Comparison of ENCODE assay signal across 22 cellular contexts in the genomic region with DNA sequence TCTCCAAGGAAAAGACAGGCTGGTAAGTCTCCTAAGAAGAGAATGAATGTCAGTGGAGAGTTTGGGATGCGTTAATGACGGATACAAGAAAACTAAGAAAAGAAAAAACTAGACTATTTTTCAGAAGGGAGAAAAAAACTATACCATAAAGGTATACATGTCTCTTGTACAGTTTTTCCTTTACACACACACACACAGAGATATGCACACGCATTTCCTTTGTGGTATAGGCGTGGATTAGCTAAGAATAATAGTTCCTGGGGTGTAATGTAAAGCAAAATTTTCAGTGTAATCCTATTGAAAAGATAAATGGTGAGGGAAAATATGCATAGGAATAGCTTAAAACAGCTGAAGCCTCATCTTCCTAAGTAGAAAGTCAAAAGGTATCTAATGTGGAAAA. TPM values are rescaled to one million over a fixed set of nuclear protein-coding genes. Genes with fewer than 3 reads are reported as not detected.
DNase-seq lines count a peak whose midpoint lies in the region; ATAC-seq and TF ChIP-seq lines count a peak whose summit lies in the region.
"Had no signal": no experiment of that assay in that cellular context is flagged by ENCODE, and none has a peak within 500 bp of the region (broad histone marks: within the 10 kb centered on the region; RNA-seq: fewer than 3 reads in every experiment).

No MANE protein-coding gene starts in this region.

- intact Hi-C loops in activated CD4-positive, alpha-beta memory T cell treated with anti-CD3 and anti-CD28 coated beads for 36 hours (cut with micrococcal nuclease): loop anchor here (10.0 kb wide), 2 partner anchors 174 to 444 kb away; no protein-coding TSS in a partner anchor
- intact Hi-C loops in posterior cingulate gyrus (cut with DNase I): no loop called here

- DNase-seq in activated naive CD4-positive, alpha-beta T cell treated with anti-CD3 and anti-CD28 coated beads, Interleukin-2, amount 50 U/mL, for 72 hours (ENCODE audit: low spot score in 2 of 2): no peak
- no peak for DNase-seq in activated naive CD4-positive, alpha-beta T cell (lab: John Stamatoyannopoulos, UW)
- DNase-seq in activated CD4-positive, alpha-beta memory T cell treated with anti-CD3 and anti-CD28 coated beads for 36 hours: no peak
- no peak for DNase-seq in glutamatergic neuron
- DNase-seq in posterior cingulate gyrus: no peak
- DNase-seq: activated gamma-delta T cell treated with Interleukin-2 at 50 U/mL for 16 hours; brain microvascular endothelial cell; GDM1; mucosa of descending colon; NCI-H2029 treated with DMSO at 0.1 percent for 48 hours; NCI-H510A treated with DMSO at 0.1 percent for 48 hours; SHP77 treated with DMSO at 0.1 percent for 48 hours; stimulated activated CD4-positive, alpha-beta T cell treated with anti-CD3 and anti-CD28 coated beads, Interleukin-2, amount 100 ng/mL, for 48 hours; T-helper 9 cell had no signal

- CTCF ChIA-PET in activated CD4-positive, alpha-beta memory T cell treated with anti-CD3 and anti-CD28 coated beads for 36 hours (lab: Charles Lee): interaction anchor here (0.7 kb wide), 1 partner anchor 283 kb away, joined by 3 read pairs; no protein-coding TSS in a partner anchor

- peak overlapping the region; percentile 52 to 92 for H3K27ac Mint-ChIP-seq in activated naive CD4-positive, alpha-beta T cell treated with anti-CD3 and anti-CD28 coated beads, Interleukin-2, amount 50 U/mL, for 72 hours
- H3K27ac Mint-ChIP-seq in activated CD4-positive, alpha-beta memory T cell treated with anti-CD3 and anti-CD28 coated beads for 36 hours: peak overlapping the region; percentile 39
- peak overlapping the region; percentile 93 for H3K27ac Mint-ChIP-seq in glutamatergic neuron (ENCODE audit: unreplicated experiment)
- H3K27ac Mint-ChIP-seq: GM23338 had no signal

- no peaks in the 10 kb centered on the region for H3K27me3 Mint-ChIP-seq in activated CD4-positive, alpha-beta memory T cell treated with anti-CD3 and anti-CD28 coated beads for 36 hours
- H3K27me3 Mint-ChIP-seq in glutamatergic neuron (ENCODE audit: unreplicated experiment): no peaks in the 10 kb centered on the region

- no peak for TF ChIP-seq CTCF in glutamatergic neuron (IDR thresholded peaks at IDR 0.05; ENCODE audit: partially characterized antibody, unreplicated experiment)

- POLR2A ChIA-PET in activated CD4-positive, alpha-beta memory T cell treated with anti-CD3 and anti-CD28 coated beads for 36 hours (lab: Charles Lee): no interaction called here

- no peaks in the 10 kb centered on the region for H3K9me3 Mint-ChIP-seq in activated naive CD4-positive, alpha-beta T cell treated with anti-CD3 and anti-CD28 coated beads, Interleukin-2, amount 50 U/mL, for 72 hours
- no peaks in the 10 kb centered on the region for H3K9me3 Mint-ChIP-seq in activated CD4-positive, alpha-beta memory T cell treated with anti-CD3 and anti-CD28 coated beads for 36 hours
- H3K9me3 Mint-ChIP-seq in glutamatergic neuron (ENCODE audit: unreplicated experiment): peaks cover 2% of the 10 kb centered on the region
- H3K9me3 Mint-ChIP-seq: GM23338 had no signal

- ATAC-seq in activated naive CD4-positive, alpha-beta T cell treated with anti-CD3 and anti-CD28 coated beads, Interleukin-2, amount 50 U/mL, for 72 hours: no peak
- ATAC-seq in GM19328 (IDR thresholded peaks at IDR 0.05; ENCODE audit: unreplicated experiment) (no peak), HG03025 (IDR thresholded peaks at IDR 0.05; ENCODE audit: low FRiP score, unreplicated experiment) (no peak), GM18502 (IDR thresholded peaks at IDR 0.05; ENCODE audit: poor library complexity, unreplicated experiment) (no peak)
- ATAC-seq: GM23338, K562, left lobe of liver, mucosa of descending colon had no signal

- H3K4me3 Mint-ChIP-seq in activated CD4-positive, alpha-beta memory T cell treated with anti-CD3 and anti-CD28 coated beads for 36 hours: no peak overlapping the region
- peak overlapping the region; percentile 71 for H3K4me3 Mint-ChIP-seq in glutamatergic neuron (ENCODE audit: unreplicated experiment)
- H3K4me3 Mint-ChIP-seq: GM23338 had no signal

- no peaks in the 10 kb centered on the region for H3K36me3 Mint-ChIP-seq in activated naive CD4-positive, alpha-beta T cell treated with anti-CD3 and anti-CD28 coated beads, Interleukin-2, amount 50 U/mL, for 72 hours
- peaks cover 1% of the 10 kb centered on the region for H3K36me3 Mint-ChIP-seq in activated CD4-positive, alpha-beta memory T cell treated with anti-CD3 and anti-CD28 coated beads for 36 hours
- no peaks in the 10 kb centered on the region for H3K36me3 Mint-ChIP-seq in glutamatergic neuron (ENCODE audit: unreplicated experiment)

- H3K4me1 Mint-ChIP-seq in activated CD4-positive, alpha-beta memory T cell treated with anti-CD3 and anti-CD28 coated beads for 36 hours (ENCODE audit: low read depth): peaks cover 14% of the 10 kb centered on the region
- H3K4me1 Mint-ChIP-seq in glutamatergic neuron (ENCODE audit: low read depth, unreplicated experiment): peaks cover 17% of the 10 kb centered on the region
- H3K4me1 Mint-ChIP-seq: GM23338 had no signal

RNA-seq across cellular contexts. Expression of gene GABPB1, which starts 36.3 kb away (rescaled TPM):
- total RNA-seq in activated naive CD4-positive, alpha-beta T cell treated with anti-CD3 and anti-CD28 coated beads, Interleukin-2, amount 50 U/mL, for 72 hours: 10 to 100 TPM; 41.1 to 53.8 TPM
- 10 to 100 TPM; 54.1 to 58.2 TPM for total RNA-seq in activated CD4-positive, alpha-beta memory T cell treated with anti-CD3 and anti-CD28 coated beads for 36 hours
- total RNA-seq in glutamatergic neuron (ENCODE audit: unreplicated experiment): 23.9 TPM

RNA-seq across cellular contexts. Expression of gene HDC, which starts 53.2 kb away (rescaled TPM):
- 1 to 10 TPM in 1 of 2 donors, under 1 TPM in 1; 0.66 to 4.0 TPM for total RNA-seq in activated naive CD4-positive, alpha-beta T cell treated with anti-CD3 and anti-CD28 coated beads, Interleukin-2, amount 50 U/mL, for 72 hours
- under 1 TPM; 0.55 to 0.87 TPM for total RNA-seq in activated CD4-positive, alpha-beta memory T cell treated with anti-CD3 and anti-CD28 coated beads for 36 hours
- not detected for total RNA-seq in glutamatergic neuron (ENCODE audit: unreplicated experiment)
- total RNA-seq: GM23338, osteocyte, temporal lobe had no signal

Comparison
In these comparisons a context has a peak if more than half of its experiments do, and no peak if none do; other contexts are left out.
1. H3K27ac Mint-ChIP-seq: peak in every context shown above with its lines; median percentile 93 in glutamatergic neuron; 72 in activated naive CD4-positive, alpha-beta T cell treated with anti-CD3 and anti-CD28 coated beads, Interleukin-2, amount 50 U/mL, for 72 hours; 39 in activated CD4-positive, alpha-beta memory T cell treated with anti-CD3 and anti-CD28 coated beads for 36 hours.